Comparison of ENCODE assay signal across 19 cellular contexts in the genomic region with DNA sequence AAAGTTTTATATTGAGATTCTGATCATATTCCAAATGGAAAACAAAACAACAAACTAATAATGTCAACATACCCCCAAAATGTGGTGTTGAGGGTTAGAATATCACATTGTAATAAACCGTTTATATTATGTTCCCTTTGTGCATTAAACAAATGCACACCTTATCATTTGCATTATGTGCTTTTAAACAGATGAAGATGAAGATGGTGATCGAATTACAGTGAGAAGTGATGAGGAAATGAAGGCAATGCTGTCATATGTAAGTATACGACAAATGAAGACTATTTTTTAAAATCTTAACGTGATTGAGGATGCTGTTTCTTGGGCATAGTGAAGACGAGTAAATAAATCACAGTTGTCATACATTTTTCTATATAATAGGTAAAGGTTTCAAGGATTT. TPM values are rescaled to one million over a fixed set of nuclear protein-coding genes. Genes with fewer than 3 reads are reported as not detected.
DNase-seq lines count a peak whose midpoint lies in the region; ATAC-seq, FAIRE-seq and TF ChIP-seq lines count a peak whose summit lies in the region.
"Had no signal": no experiment of that assay in that cellular context is flagged by ENCODE, and none has a peak within 500 bp of the region (broad histone marks: within the 10 kb centered on the region; RNA-seq: fewer than 3 reads in every experiment).

No MANE protein-coding gene starts in this region.

- H3K4me2 ChIP-seq in A549 (no peak overlapping the region), OCI-LY1 (ENCODE audit: low read length) (no peak overlapping the region)

- no peaks in the 10 kb centered on the region for H3F3A ChIP-seq in OCI-LY1 (ENCODE audit: insufficient read depth, low read length)

- H3K79me2 ChIP-seq in OCI-LY1 (ENCODE audit: insufficient read depth, low read length) = peaks cover 4% of the 10 kb centered on the region; the same call in 1 of the 2 replicates

- CTCF ChIA-PET in A549 (lab: Yijun Ruan, JAX) = no interaction called here
- CTCF ChIA-PET in naive thymus-derived CD4-positive, alpha-beta T cell (lab: Charles Lee) = no interaction called here
- CTCF ChIA-PET in CD4-positive, alpha-beta memory T cell (lab: Charles Lee; ENCODE audit: partially characterized antibody) = no interaction called here

- no peak overlapping the region for H3K9ac ChIP-seq in OCI-LY1 (ENCODE audit: low read length)

- ATAC-seq in A549 = no peak
- ATAC-seq in naive thymus-derived CD4-positive, alpha-beta T cell = no peak
- ATAC-seq: CD8-positive, alpha-beta T cell had no signal

- no peak for TF ChIP-seq CTCF in A549 (IDR thresholded peaks at IDR 0.05)
- no peak for TF ChIP-seq CTCF in OCI-LY1 (IDR thresholded peaks at IDR 0.05; ENCODE audit: low read length)

- TF ChIP-seq POLR2A in A549 (IDR thresholded peaks at IDR 0.05; ENCODE audit: low read length) = no peak
- no peak for TF ChIP-seq POLR2A in GM12892 (IDR thresholded peaks at IDR 0.05; ENCODE audit: low read depth, low read length)

- H3K4me3 ChIP-seq in A549 (no peak overlapping the region), OCI-LY1 (ENCODE audit: low read depth, low read length, poor library complexity, severe bottlenecking) (no peak overlapping the region)
- H3K4me3 ChIP-seq in naive thymus-derived CD4-positive, alpha-beta T cell (ENCODE audit: low read length) = no peak overlapping the region
- H3K4me3 ChIP-seq in CD4-positive, alpha-beta memory T cell (ENCODE audit: low read length in 2 of 2) = no peak overlapping the region
- H3K4me3 ChIP-seq: HAP-1 had no signal

- peaks cover 17 to 31% (median 21%) of the 10 kb centered on the region in 7 donors for H3K4me1 Mint-ChIP-seq in naive thymus-derived CD4-positive, alpha-beta T cell
- peaks cover 17 to 33% (median 25%) of the 10 kb centered on the region in 4 donors for H3K4me1 Mint-ChIP-seq in CD4-positive, alpha-beta memory T cell

- peaks cover 21 to 65% (median 30%) of the 10 kb centered on the region in 5 donors for H3K36me3 Mint-ChIP-seq in naive thymus-derived CD4-positive, alpha-beta T cell
- H3K36me3 Mint-ChIP-seq in CD4-positive, alpha-beta memory T cell = peaks cover 45 to 48% of the 10 kb centered on the region in 2 donors

- H3K27ac Mint-ChIP-seq in naive thymus-derived CD4-positive, alpha-beta T cell = no peak overlapping the region
- H3K27ac Mint-ChIP-seq in CD4-positive, alpha-beta memory T cell = no peak overlapping the region
- H3K27ac Mint-ChIP-seq: CD8-positive, alpha-beta T cell had no signal

- TF ChIP-seq EP300 in A549 (IDR thresholded peaks at IDR 0.05) = no peak

- H3K9me2 ChIP-seq in OCI-LY1 (ENCODE audit: low read depth, low read length) = no peaks in the 10 kb centered on the region

- no peak for DNase-seq in A549 (ENCODE audit: low read depth in 1 of 2, low spot score in 1 of 2)
- DNase-seq in GM12892 (ENCODE audit: insufficient read length) = no peak
- peak; percentile 61 to 71 for DNase-seq in NCI-H526 (lab: John Stamatoyannopoulos, UW)
- DNase-seq in naive thymus-derived CD4-positive, alpha-beta T cell = no peak
- DNase-seq in GDM1 (lab: John Stamatoyannopoulos, UW) = no peak
- DNase-seq in CD4-positive, alpha-beta memory T cell = no peak
- DNase-seq in dermis blood vessel endothelial cell = no peak
- DNase-seq: 8988T; C1 segment of cervical spinal cord; Caco-2; CD8-positive, alpha-beta T cell; DMS153; DND-41; EL; GF-D8; GOT3 had no signal

- H4K20me1 ChIP-seq in OCI-LY1 (ENCODE audit: insufficient read depth, low read length) = no peaks in the 10 kb centered on the region

- H3K27me3 Mint-ChIP-seq in naive thymus-derived CD4-positive, alpha-beta T cell = no peaks in the 10 kb centered on the region
- no peaks in the 10 kb centered on the region for H3K27me3 Mint-ChIP-seq in CD4-positive, alpha-beta memory T cell

- H3K9me3 Mint-ChIP-seq in naive thymus-derived CD4-positive, alpha-beta T cell = peaks cover 0 to 6% (median 0%) of the 10 kb centered on the region in 11 donors
- H3K9me3 Mint-ChIP-seq in CD4-positive, alpha-beta memory T cell = peaks cover 0 to 2% (median 0%) of the 10 kb centered on the region in 8 donors
- H3K9me3 Mint-ChIP-seq: CD8-positive, alpha-beta T cell had no signal

- intact Hi-C loops in naive thymus-derived CD4-positive, alpha-beta T cell (cut with micrococcal nuclease) = no loop called here
- intact Hi-C loops in CD4-positive, alpha-beta memory T cell (cut with micrococcal nuclease) = no loop called here

- H3K27me3 ChIP-seq in OCI-LY1 (ENCODE audit: insufficient read depth, low read length) = no peaks in the 10 kb centered on the region
- no peaks in the 10 kb centered on the region for H3K27me3 ChIP-seq in naive thymus-derived CD4-positive, alpha-beta T cell (ENCODE audit: control insufficient read depth in 2 of 2, insufficient read depth in 2 of 2, low read length in 2 of 2)
- H3K27me3 ChIP-seq in CD4-positive, alpha-beta memory T cell (ENCODE audit: insufficient read depth, low read length) = no peaks in the 10 kb centered on the region

- no peak overlapping the region for H2AFZ ChIP-seq in OCI-LY1 (ENCODE audit: low read length)

- FAIRE-seq in A549 (lab: Jason Lieb, UNC) (peak; percentile 59), GM12892 (lab: Jason Lieb, UNC) (peak; percentile 71)
- FAIRE-seq: H54 had no signal

- no peak overlapping the region for H3K27ac ChIP-seq in A549
- H3K27ac ChIP-seq in OCI-LY1 (ENCODE audit: low read depth, low read length, poor library complexity, severe bottlenecking) = peak overlapping the region; percentile 48
- no peak overlapping the region for H3K27ac ChIP-seq in naive thymus-derived CD4-positive, alpha-beta T cell (ENCODE audit: low read depth, low read length)
- H3K27ac ChIP-seq in CD4-positive, alpha-beta memory T cell (ENCODE audit: low read depth, low read length) = no peak overlapping the region

- no peak for TF ChIP-seq RAD21 in A549 (conservative IDR thresholded peaks at IDR 0.05 in 1 of 2, IDR thresholded peaks at IDR 0.05 in 1 of 2)

- H3K4me1 ChIP-seq in A549 (no peaks in the 10 kb centered on the region), OCI-LY1 (ENCODE audit: insufficient read depth, low read length, severe bottlenecking) (peaks cover 41% of the 10 kb centered on the region)
- no peaks in the 10 kb centered on the region for H3K4me1 ChIP-seq in naive thymus-derived CD4-positive, alpha-beta T cell (ENCODE audit: control insufficient read depth in 2 of 2, insufficient read depth in 2 of 2, low read length in 2 of 2)
- H3K4me1 ChIP-seq in CD4-positive, alpha-beta memory T cell (ENCODE audit: insufficient read depth, low read length) = peaks cover 9% of the 10 kb centered on the region
- H3K4me1 ChIP-seq: Caco-2 had no signal

- H3K4me3 Mint-ChIP-seq in naive thymus-derived CD4-positive, alpha-beta T cell = no peak overlapping the region
- H3K4me3 Mint-ChIP-seq in CD4-positive, alpha-beta memory T cell = no peak overlapping the region
- H3K4me3 Mint-ChIP-seq: CD8-positive, alpha-beta T cell had no signal

- peaks cover 53% of the 10 kb centered on the region for H3K36me3 ChIP-seq in OCI-LY1 (ENCODE audit: insufficient read depth, low read length)
- H3K36me3 ChIP-seq in naive thymus-derived CD4-positive, alpha-beta T cell (ENCODE audit: control insufficient read depth in 2 of 3, insufficient read depth in 3 of 3, low read length in 3 of 3) = peaks cover 0 to 8% (median 0%) of the 10 kb centered on the region in 3 experiments
- H3K36me3 ChIP-seq in CD4-positive, alpha-beta memory T cell (ENCODE audit: insufficient read depth, low read length) = no peaks in the 10 kb centered on the region
- H3K36me3 ChIP-seq: HAP-1 had no signal

- POLR2A ChIA-PET in A549 (lab: Yijun Ruan, JAX) = no interaction called here
- POLR2A ChIA-PET in naive thymus-derived CD4-positive, alpha-beta T cell (lab: Charles Lee) = no interaction called here
- POLR2A ChIA-PET in CD4-positive, alpha-beta memory T cell (lab: Charles Lee; ENCODE audit: partially characterized antibody) = no interaction called here

- 82% methylated on average over 5 of the region's 5 CpGs for WGBS in A549 (ENCODE audit: missing lambda C conversion rate)

- 0 out of 3 replicates have a peak, but pooled peaks cover 2% of the 10 kb centered on the region for H3K9me3 ChIP-seq in A549
- 0 out of 2 replicates have a peak, but pooled peaks cover 10% of the 10 kb centered on the region for H3K9me3 ChIP-seq in OCI-LY1 (ENCODE audit: low read length)
- no peaks in the 10 kb centered on the region for H3K9me3 ChIP-seq in naive thymus-derived CD4-positive, alpha-beta T cell (ENCODE audit: control insufficient read depth in 2 of 3, low read length in 3 of 3)
- no peaks in the 10 kb centered on the region for H3K9me3 ChIP-seq in CD4-positive, alpha-beta memory T cell (ENCODE audit: control insufficient read depth in 1 of 2, low read length in 2 of 2)
- H3K9me3 ChIP-seq: Caco-2, HAP-1 had no signal

RNA-seq across cellular contexts. Expression of a gene that starts 20.6 kb away (rescaled TPM):
- polyA plus RNA-seq in A549 (2011; rRNA removed) (7.8 and 9.2 TPM in 2 replicates), A549 (2017; fragmentation: RNase III; extraction: RNeasy Plus Mini Kit Qiagen cat#74134 plus additional on column Dnase treatment) (10.2 to 12.2 TPM (median 11.0 TPM) in 3 replicates)
- polyA plus RNA-seq in A549 (2012; cell fraction: cytosol; rRNA removed) = 5.7 and 7.8 TPM in 2 replicates
- polyA plus RNA-seq in A549 (2012; cell fraction: nucleus; rRNA removed) = 7.8 and 8.1 TPM in 2 replicates
- 11.4 and 13.8 TPM in 2 replicates for polyA minus RNA-seq in A549 (2011; rRNA and poly(A)+ RNA removed)
- 9.2 TPM for polyA plus RNA-seq in GM12892 (2012; ENCODE audit: missing spikeins)
- total RNA-seq in naive thymus-derived CD4-positive, alpha-beta T cell = 10 to 100 TPM; 23.4 to 43.4 (median 35.7) TPM
- polyA plus RNA-seq in naive thymus-derived CD4-positive, alpha-beta T cell = 10 to 100 TPM; 22.7 to 25.0 TPM
- total RNA-seq in CD4-positive, alpha-beta memory T cell = 10 to 100 TPM; 27.8 to 31.4 TPM
- 10 to 100 TPM; 15.2 to 22.0 TPM for polyA plus RNA-seq in CD4-positive, alpha-beta memory T cell
- 6.8 and 7.5 TPM in 2 replicates for total RNA-seq in dermis blood vessel endothelial cell

RNA-seq across cellular contexts. Expression of a gene that starts 42.2 kb away (rescaled TPM):
- 3.7 and 5.9 TPM in 2 replicates for polyA plus RNA-seq in A549 (2011; rRNA removed)
- 6.8 and 9.3 TPM in 2 replicates for polyA plus RNA-seq in A549 (2012; cell fraction: cytosol; rRNA removed)
- 4.2 and 7.0 TPM in 2 replicates for polyA plus RNA-seq in A549 (2012; cell fraction: nucleus; rRNA removed)
- polyA plus RNA-seq in A549 (2017; fragmentation: RNase III; extraction: RNeasy Plus Mini Kit Qiagen cat#74134 plus additional on column Dnase treatment) = 3.6 to 3.7 TPM (median 3.6 TPM) in 3 replicates
- 3.1 and 4.4 TPM in 2 replicates for polyA minus RNA-seq in A549 (2011; rRNA and poly(A)+ RNA removed)
- 3.1 TPM for polyA plus RNA-seq in GM12892 (2012; ENCODE audit: missing spikeins)
- 10 to 100 TPM in 2 of 5 experiments, 1 to 10 TPM in 3; 4.3 to 11.0 (median 8.2) TPM for total RNA-seq in naive thymus-derived CD4-positive, alpha-beta T cell
- polyA plus RNA-seq in naive thymus-derived CD4-positive, alpha-beta T cell = 10 to 100 TPM in 1 of 2 donors, 1 to 10 TPM in 1; 6.1 to 11.4 TPM
- 10 to 100 TPM in 1 of 2 experiments, 1 to 10 TPM in 1; 9.5 to 13.4 TPM for total RNA-seq in CD4-positive, alpha-beta memory T cell
- 10 to 100 TPM; 11.2 to 13.0 TPM for polyA plus RNA-seq in CD4-positive, alpha-beta memory T cell
- total RNA-seq in dermis blood vessel endothelial cell = 1.5 and 1.6 TPM in 2 replicates

Comparison
In these comparisons a context has a peak if more than half of its experiments do, and no peak if none do; other contexts are left out.
1. DNase-seq: peak in NCI-H526 (2 of 2); none in A549 (0 of 2), GM12892 (single experiment), naive thymus-derived CD4-positive, alpha-beta T cell (0 of 9), GDM1 (single experiment), CD4-positive, alpha-beta memory T cell (0 of 5) and dermis blood vessel endothelial cell (single experiment).